ENCODE assay signal across 2 cellular contexts in genomic region chr6:28384143-28384533, GRCh38.
TF ChIP-seq lines count a peak whose summit lies in the region.

No MANE protein-coding gene starts in this region.

TF ChIP-seq in GM23338, 12 proteins besides CTCF, POLR2A, EP300 and RAD21 (continued from another document):
- TF ChIP-seq, protein P1, sequence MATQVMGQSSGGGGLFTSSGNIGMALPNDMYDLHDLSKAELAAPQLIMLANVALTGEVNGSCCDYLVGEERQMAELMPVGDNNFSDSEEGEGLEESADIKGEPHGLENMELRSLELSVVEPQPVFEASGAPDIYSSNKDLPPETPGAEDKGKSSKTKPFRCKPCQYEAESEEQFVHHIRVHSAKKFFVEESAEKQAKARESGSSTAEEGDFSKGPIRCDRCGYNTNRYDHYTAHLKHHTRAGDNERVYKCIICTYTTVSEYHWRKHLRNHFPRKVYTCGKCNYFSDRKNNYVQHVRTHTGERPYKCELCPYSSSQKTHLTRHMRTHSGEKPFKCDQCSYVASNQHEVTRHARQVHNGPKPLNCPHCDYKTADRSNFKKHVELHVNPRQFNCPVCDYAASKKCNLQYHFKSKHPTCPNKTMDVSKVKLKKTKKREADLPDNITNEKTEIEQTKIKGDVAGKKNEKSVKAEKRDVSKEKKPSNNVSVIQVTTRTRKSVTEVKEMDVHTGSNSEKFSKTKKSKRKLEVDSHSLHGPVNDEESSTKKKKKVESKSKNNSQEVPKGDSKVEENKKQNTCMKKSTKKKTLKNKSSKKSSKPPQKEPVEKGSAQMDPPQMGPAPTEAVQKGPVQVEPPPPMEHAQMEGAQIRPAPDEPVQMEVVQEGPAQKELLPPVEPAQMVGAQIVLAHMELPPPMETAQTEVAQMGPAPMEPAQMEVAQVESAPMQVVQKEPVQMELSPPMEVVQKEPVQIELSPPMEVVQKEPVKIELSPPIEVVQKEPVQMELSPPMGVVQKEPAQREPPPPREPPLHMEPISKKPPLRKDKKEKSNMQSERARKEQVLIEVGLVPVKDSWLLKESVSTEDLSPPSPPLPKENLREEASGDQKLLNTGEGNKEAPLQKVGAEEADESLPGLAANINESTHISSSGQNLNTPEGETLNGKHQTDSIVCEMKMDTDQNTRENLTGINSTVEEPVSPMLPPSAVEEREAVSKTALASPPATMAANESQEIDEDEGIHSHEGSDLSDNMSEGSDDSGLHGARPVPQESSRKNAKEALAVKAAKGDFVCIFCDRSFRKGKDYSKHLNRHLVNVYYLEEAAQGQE (IDR thresholded peaks at IDR 0.05; ENCODE audit: unreplicated experiment): no peak
- no peak for TF ChIP-seq ZNF114 (CRISPR knock-in tag; IDR thresholded peaks at IDR 0.05)

TF ChIP-seq in WTC11, 78 proteins besides CTCF, POLR2A, EP300 and RAD21 (continued from another document):
- TF ChIP-seq, protein P2, sequence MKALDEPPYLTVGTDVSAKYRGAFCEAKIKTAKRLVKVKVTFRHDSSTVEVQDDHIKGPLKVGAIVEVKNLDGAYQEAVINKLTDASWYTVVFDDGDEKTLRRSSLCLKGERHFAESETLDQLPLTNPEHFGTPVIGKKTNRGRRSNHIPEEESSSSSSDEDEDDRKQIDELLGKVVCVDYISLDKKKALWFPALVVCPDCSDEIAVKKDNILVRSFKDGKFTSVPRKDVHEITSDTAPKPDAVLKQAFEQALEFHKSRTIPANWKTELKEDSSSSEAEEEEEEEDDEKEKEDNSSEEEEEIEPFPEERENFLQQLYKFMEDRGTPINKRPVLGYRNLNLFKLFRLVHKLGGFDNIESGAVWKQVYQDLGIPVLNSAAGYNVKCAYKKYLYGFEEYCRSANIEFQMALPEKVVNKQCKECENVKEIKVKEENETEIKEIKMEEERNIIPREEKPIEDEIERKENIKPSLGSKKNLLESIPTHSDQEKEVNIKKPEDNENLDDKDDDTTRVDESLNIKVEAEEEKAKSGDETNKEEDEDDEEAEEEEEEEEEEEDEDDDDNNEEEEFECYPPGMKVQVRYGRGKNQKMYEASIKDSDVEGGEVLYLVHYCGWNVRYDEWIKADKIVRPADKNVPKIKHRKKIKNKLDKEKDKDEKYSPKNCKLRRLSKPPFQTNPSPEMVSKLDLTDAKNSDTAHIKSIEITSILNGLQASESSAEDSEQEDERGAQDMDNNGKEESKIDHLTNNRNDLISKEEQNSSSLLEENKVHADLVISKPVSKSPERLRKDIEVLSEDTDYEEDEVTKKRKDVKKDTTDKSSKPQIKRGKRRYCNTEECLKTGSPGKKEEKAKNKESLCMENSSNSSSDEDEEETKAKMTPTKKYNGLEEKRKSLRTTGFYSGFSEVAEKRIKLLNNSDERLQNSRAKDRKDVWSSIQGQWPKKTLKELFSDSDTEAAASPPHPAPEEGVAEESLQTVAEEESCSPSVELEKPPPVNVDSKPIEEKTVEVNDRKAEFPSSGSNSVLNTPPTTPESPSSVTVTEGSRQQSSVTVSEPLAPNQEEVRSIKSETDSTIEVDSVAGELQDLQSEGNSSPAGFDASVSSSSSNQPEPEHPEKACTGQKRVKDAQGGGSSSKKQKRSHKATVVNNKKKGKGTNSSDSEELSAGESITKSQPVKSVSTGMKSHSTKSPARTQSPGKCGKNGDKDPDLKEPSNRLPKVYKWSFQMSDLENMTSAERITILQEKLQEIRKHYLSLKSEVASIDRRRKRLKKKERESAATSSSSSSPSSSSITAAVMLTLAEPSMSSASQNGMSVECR (CRISPR knock-in tag; IDR thresholded peaks at IDR 0.05; ENCODE audit: borderline replicate concordance): no peak
- TF ChIP-seq RELA (CRISPR knock-in tag; IDR thresholded peaks at IDR 0.05; ENCODE audit: borderline replicate concordance) (no peak), SMAD4 (CRISPR knock-in tag; IDR thresholded peaks at IDR 0.05) (no peak), CREB1 (CRISPR knock-in tag; IDR thresholded peaks at IDR 0.05) (no peak), TCF7 (CRISPR knock-in tag; IDR thresholded peaks at IDR 0.05; ENCODE audit: low read depth) (no peak)
- TF ChIP-seq, protein P3, sequence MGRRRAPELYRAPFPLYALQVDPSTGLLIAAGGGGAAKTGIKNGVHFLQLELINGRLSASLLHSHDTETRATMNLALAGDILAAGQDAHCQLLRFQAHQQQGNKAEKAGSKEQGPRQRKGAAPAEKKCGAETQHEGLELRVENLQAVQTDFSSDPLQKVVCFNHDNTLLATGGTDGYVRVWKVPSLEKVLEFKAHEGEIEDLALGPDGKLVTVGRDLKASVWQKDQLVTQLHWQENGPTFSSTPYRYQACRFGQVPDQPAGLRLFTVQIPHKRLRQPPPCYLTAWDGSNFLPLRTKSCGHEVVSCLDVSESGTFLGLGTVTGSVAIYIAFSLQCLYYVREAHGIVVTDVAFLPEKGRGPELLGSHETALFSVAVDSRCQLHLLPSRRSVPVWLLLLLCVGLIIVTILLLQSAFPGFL (CRISPR knock-in tag; IDR thresholded peaks at IDR 0.05; ENCODE audit: borderline replicate concordance): no peak
- TF ChIP-seq, protein P4, sequence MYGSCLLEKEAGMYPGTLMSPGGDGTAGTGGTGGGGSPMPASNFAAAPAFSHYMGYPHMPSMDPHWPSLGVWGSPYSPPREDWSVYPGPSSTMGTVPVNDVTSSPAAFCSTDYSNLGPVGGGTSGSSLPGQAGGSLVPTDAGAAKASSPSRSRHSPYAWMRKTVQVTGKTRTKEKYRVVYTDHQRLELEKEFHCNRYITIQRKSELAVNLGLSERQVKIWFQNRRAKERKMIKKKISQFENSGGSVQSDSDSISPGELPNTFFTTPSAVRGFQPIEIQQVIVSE (CRISPR knock-in tag; IDR thresholded peaks at IDR 0.05; ENCODE audit: borderline replicate concordance): no peak
